ENCODE assay signal across 8 cellular contexts in genomic region chr7:128167316-128167691, GRCh38.
DNase-seq lines count a peak whose midpoint lies in the region; ATAC-seq and TF ChIP-seq lines count a peak whose summit lies in the region.

No MANE protein-coding gene starts in this region.

- H3F3A ChIP-seq in GM23338 (replicated peaks; ENCODE audit: low read depth) = peaks cover 4% of the 10 kb centered on the region; the same call in 1 of the 2 replicates

- H3K79me2 ChIP-seq in GM23338 (replicated peaks; ENCODE audit: insufficient read depth) = no peaks in the 10 kb centered on the region

- no peak overlapping the region for H3K27ac Mint-ChIP-seq in GM23338

- peaks cover 40% of the 10 kb centered on the region for H3K4me1 Mint-ChIP-seq in GM23338

- DNase-seq in AG08396 (ENCODE audit: low spot score) (peak; percentile 81), GM23338 (ENCODE audit: low spot score) (peak; percentile 72), NCI-H774 (lab: John Stamatoyannopoulos, UW) (peak; percentile 66), cardiac fibroblast (ENCODE audit: low read depth in 2 of 2) (peak; percentile 48 to 53), left colon (peak in 1 of 2 donors; percentile 11), foreskin melanocyte (no peak)
- peak; percentile 30 for DNase-seq in stimulated activated naive CD8-positive, alpha-beta T cell treated with anti-CD3 and anti-CD28 coated beads, Interleukin-15, Interleukin-2, amounts not matched to agents 100 U/mL and 50 U/mL, for 24 hours

- no peaks in the 10 kb centered on the region for H4K20me1 ChIP-seq in GM23338 (replicated peaks; ENCODE audit: insufficient read depth)

- ATAC-seq in GM23338 (peak; percentile 9), left colon (peak; percentile 41), GM18498 (IDR thresholded peaks at IDR 0.05; ENCODE audit: unreplicated experiment) (no peak)
- peak; percentile 59 for ATAC-seq in stimulated activated naive CD8-positive, alpha-beta T cell treated with anti-CD3 and anti-CD28 coated beads, Interleukin-15, Interleukin-2, amounts not matched to agents 100 U/mL and 50 U/mL, for 24 hours

- no peaks in the 10 kb centered on the region; the same call in 2 of the 3 replicates for H3K9me3 Mint-ChIP-seq in GM23338

- H3K4me3 ChIP-seq in GM23338 (peak overlapping the region; percentile 90), cardiac fibroblast (replicated peaks in 1 of 2; ENCODE audit: low read depth in 2 of 2, low read length in 2 of 2) (peak overlapping the region; percentile 7 to 26)

- peaks cover 94% of the 10 kb centered on the region for H3K27me3 ChIP-seq in GM23338 (ENCODE audit: insufficient read depth)

- H3K27ac ChIP-seq in GM23338 (ENCODE audit: low read depth) = no peak overlapping the region

- H3K4me2 ChIP-seq in GM23338 = peak overlapping the region; percentile 98

- no peaks in the 10 kb centered on the region for H3K36me3 ChIP-seq in GM23338 (ENCODE audit: insufficient read depth)

- H3K4me3 Mint-ChIP-seq in GM23338 = peak overlapping the region; percentile 80

- peaks cover 11% of the 10 kb centered on the region for H3K4me1 ChIP-seq in GM23338 (ENCODE audit: insufficient read depth)

- H3K9me2 ChIP-seq in GM23338 (ENCODE audit: insufficient read depth) = no peaks in the 10 kb centered on the region

- intact Hi-C loops in left colon (cut with DNase I, micrococcal nuclease) = no loop called here

- TF ChIP-seq CTCF in GM23338 (conservative IDR thresholded peaks at IDR 0.05; ENCODE audit: low read depth in 2 of 2) (no peak), cardiac fibroblast (IDR thresholded peaks at IDR 0.05; ENCODE audit: low read depth, low read length) (no peak)

- H3K36me3 Mint-ChIP-seq in GM23338 (ENCODE audit: low read depth) = no peaks in the 10 kb centered on the region; the same call in 2 of the 3 replicates

- H3K27me3 Mint-ChIP-seq in GM23338 (ENCODE audit: insufficient read depth, low read depth, poor library complexity) = peaks cover 66% of the 10 kb centered on the region

- H2AFZ ChIP-seq in GM23338 = peak overlapping the region; percentile 99

TF ChIP-seq in GM23338, 12 proteins besides CTCF, POLR2A, EP300 and RAD21:
- no peak for TF ChIP-seq JUNB (IDR thresholded peaks at IDR 0.05; ENCODE audit: unreplicated experiment)
- 0 out of 2 replicates have a peak, but pooled peaks have one; percentile 52 for TF ChIP-seq CREB1 (CRISPR knock-in tag; IDR thresholded peaks at IDR 0.05; ENCODE audit: low read depth)
- TF ChIP-seq STAT1 (IDR thresholded peaks at IDR 0.05; ENCODE audit: unreplicated experiment) = no peak
